Comparison of ENCODE assay signal across 1 cellular context in the genomic region with DNA sequence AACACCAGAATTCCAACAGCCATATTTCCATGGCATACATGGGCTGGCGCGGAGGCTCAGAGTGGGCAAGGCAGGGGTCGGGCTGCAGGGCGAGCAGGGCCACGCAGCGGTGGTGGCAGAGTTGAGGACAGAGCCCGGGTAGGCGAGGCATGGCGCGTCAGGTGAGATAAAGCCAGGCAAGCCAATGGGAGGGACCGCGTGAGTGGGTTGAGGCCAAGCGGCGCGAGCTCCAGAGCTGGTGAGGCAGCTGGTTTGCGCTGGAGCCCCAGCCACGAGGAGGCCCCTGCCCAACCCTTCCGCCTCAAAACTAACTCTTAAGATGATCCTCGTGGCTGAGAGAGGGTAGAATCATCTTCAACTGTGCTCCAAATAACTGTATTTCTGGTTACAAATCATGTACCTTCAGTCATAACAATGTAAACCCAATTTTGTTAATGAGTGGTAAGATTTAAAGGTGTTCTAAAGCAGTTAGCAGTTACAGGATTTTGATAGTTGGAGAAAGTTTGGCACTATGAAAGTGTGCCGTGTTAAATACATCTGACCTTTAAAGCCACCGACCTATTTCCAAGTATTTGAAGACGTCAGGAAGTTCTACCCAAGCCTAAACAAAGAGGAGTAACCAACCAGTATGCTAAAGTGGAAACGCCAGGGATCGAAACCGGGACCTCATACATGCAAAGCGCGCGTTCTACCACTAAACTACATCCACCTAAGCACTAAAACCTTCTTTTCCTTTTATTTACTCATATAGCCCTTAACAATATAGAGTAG.
A peak's percentile ranks its signal among the peaks of the same experiment; 100 is the strongest.
TF ChIP-seq lines count a peak whose summit lies in the region.

No MANE protein-coding gene starts in this region.

TF ChIP-seq in GM23338, 12 proteins besides CTCF, POLR2A, EP300 and RAD21 (continued from another document):
- TF ChIP-seq, protein P1, sequence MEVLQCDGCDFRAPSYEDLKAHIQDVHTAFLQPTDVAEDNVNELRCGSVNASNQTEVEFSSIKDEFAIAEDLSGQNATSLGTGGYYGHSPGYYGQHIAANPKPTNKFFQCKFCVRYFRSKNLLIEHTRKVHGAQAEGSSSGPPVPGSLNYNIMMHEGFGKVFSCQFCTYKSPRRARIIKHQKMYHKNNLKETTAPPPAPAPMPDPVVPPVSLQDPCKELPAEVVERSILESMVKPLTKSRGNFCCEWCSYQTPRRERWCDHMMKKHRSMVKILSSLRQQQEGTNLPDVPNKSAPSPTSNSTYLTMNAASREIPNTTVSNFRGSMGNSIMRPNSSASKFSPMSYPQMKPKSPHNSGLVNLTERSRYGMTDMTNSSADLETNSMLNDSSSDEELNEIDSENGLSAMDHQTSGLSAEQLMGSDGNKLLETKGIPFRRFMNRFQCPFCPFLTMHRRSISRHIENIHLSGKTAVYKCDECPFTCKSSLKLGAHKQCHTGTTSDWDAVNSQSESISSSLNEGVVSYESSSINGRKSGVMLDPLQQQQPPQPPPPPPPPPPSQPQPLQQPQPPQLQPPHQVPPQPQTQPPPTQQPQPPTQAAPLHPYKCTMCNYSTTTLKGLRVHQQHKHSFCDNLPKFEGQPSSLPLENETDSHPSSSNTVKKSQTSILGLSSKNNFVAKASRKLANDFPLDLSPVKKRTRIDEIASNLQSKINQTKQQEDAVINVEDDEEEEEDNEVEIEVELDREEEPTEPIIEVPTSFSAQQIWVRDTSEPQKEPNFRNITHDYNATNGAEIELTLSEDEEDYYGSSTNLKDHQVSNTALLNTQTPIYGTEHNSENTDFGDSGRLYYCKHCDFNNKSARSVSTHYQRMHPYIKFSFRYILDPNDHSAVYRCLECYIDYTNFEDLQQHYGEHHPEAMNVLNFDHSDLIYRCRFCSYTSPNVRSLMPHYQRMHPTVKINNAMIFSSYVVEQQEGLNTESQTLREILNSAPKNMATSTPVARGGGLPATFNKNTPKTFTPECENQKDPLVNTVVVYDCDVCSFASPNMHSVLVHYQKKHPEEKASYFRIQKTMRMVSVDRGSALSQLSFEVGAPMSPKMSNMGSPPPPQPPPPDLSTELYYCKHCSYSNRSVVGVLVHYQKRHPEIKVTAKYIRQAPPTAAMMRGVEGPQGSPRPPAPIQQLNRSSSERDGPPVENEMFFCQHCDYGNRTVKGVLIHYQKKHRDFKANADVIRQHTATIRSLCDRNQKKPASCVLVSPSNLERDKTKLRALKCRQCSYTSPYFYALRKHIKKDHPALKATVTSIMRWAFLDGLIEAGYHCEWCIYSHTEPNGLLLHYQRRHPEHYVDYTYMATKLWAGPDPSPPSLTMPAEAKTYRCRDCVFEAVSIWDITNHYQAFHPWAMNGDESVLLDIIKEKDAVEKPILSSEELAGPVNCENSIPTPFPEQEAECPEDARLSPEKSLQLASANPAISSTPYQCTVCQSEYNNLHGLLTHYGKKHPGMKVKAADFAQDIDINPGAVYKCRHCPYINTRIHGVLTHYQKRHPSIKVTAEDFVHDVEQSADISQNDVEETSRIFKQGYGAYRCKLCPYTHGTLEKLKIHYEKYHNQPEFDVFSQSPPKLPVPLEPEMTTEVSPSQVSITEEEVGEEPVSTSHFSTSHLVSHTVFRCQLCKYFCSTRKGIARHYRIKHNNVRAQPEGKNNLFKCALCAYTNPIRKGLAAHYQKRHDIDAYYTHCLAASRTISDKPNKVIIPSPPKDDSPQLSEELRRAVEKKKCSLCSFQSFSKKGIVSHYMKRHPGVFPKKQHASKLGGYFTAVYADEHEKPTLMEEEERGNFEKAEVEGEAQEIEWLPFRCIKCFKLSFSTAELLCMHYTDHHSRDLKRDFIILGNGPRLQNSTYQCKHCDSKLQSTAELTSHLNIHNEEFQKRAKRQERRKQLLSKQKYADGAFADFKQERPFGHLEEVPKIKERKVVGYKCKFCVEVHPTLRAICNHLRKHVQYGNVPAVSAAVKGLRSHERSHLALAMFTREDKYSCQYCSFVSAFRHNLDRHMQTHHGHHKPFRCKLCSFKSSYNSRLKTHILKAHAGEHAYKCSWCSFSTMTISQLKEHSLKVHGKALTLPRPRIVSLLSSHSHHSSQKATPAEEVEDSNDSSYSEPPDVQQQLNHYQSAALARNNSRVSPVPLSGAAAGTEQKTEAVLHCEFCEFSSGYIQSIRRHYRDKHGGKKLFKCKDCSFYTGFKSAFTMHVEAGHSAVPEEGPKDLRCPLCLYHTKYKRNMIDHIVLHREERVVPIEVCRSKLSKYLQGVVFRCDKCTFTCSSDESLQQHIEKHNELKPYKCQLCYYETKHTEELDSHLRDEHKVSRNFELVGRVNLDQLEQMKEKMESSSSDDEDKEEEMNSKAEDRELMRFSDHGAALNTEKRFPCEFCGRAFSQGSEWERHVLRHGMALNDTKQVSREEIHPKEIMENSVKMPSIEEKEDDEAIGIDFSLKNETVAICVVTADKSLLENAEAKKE (CRISPR knock-in tag; IDR thresholded peaks at IDR 0.05), result no peak
- TF ChIP-seq CREB1 (CRISPR knock-in tag; IDR thresholded peaks at IDR 0.05; ENCODE audit: low read depth), result peak; percentile 70
